In the genomic region with DNA sequence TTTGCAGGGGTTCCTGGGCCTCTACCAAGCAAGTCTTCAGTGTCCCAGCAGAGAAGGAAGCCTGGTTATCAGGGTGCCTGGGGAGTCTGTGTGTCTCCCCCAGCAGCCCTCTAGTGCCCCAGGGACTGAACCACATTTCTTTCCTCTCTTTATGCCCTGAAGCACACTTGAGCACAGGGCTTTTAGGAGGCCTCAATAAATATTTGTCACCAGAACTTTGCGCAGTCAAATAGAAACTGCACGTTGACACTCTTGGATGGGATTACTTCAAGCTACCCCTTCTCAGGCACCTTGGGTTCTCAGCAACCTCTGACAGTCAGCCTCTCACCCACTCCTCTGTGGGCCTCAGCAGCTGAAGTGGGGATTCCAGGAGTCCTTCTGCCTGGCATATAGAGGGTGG, we compare ENCODE assay signal across 11 cellular contexts.
DNase-seq lines count a peak whose midpoint lies in the region; ATAC-seq and TF ChIP-seq lines count a peak whose summit lies in the region.
"Had no signal": no experiment of that assay in that cellular context is flagged by ENCODE, and none has a peak within 500 bp of the region (broad histone marks: within the 10 kb centered on the region; RNA-seq: fewer than 3 reads in every experiment).

No MANE protein-coding gene starts in this region.

- H3K4me3 ChIP-seq in HL-60 (replicated peaks; ENCODE audit: insufficient read depth, low read length): no peak overlapping the region
- H3K4me3 ChIP-seq: ovary had no signal

- no peaks in the 10 kb centered on the region for H3K27me3 ChIP-seq in HL-60 (ENCODE audit: insufficient read depth, poor library complexity, severe bottlenecking)
- H3K27me3 ChIP-seq: ovary had no signal

- peak overlapping the region; percentile 17; the same call in 1 of the 2 replicates for H3K27ac ChIP-seq in C4-2B
- H3K27ac ChIP-seq in HL-60 (replicated peaks): peak overlapping the region; percentile 75
- H3K27ac ChIP-seq: ovary had no signal

- TF ChIP-seq CTCF in C4-2B (conservative IDR thresholded peaks at IDR 0.05) (no peak), HL-60 (IDR thresholded peaks at IDR 0.05; ENCODE audit: insufficient read depth, low read length) (no peak)

- no peak for DNase-seq in HL-60 (ENCODE audit: low read depth in 1 of 2, low spot score in 1 of 2)
- DNase-seq in NCI-H1105 (lab: John Stamatoyannopoulos, UW): no peak
- no peak for DNase-seq in NOMO-1 treated with DMSO at 0.1 percent for 48 hours (lab: John Stamatoyannopoulos, UW; ENCODE audit: unreplicated experiment)
- DNase-seq in NCI-H2081 treated with DMSO at 0.1 percent for 48 hours (lab: John Stamatoyannopoulos, UW): no peak
- no peak for DNase-seq in activated naive CD4-positive, alpha-beta T cell treated with anti-CD3 and anti-CD28 coated beads, Interleukin-2, amount 50 U/mL, for 16 hours
- DNase-seq: NCI-H226; ovary; stimulated activated CD4-positive, alpha-beta T cell treated with anti-CD3 and anti-CD28 coated beads, Interleukin-15, amount 100 ng/mL, for 24 hours had no signal

- ATAC-seq in GM18519 (IDR thresholded peaks at IDR 0.05; ENCODE audit: low FRiP score, unreplicated experiment) (peak; percentile 65), GM21717 (IDR thresholded peaks at IDR 0.05; ENCODE audit: unreplicated experiment) (peak; percentile 78)
